Comparison of ENCODE assay signal across 25 cellular contexts in genomic region chrX:143429021-143429570, GRCh38.
DNase-seq lines count a peak whose midpoint lies in the region; FAIRE-seq lines count a peak whose summit lies in the region.
"Had no signal": no experiment of that assay in that cellular context is flagged by ENCODE, and none has a peak within 500 bp of the region (broad histone marks: within the 10 kb centered on the region; RNA-seq: fewer than 3 reads in every experiment).

No MANE protein-coding gene starts in this region.

- FAIRE-seq in urothelium cell line (lab: Jason Lieb, UNC), result no peak
- FAIRE-seq: GM18507 had no signal

- DNase-seq in HT1080 (ENCODE audit: low read depth), result peak; percentile 45
- peak; percentile 5 for DNase-seq in astrocyte of the hippocampus (ENCODE audit: low read depth, low spot score)
- DNase-seq in kidney glomerular epithelial cell (lab: John Stamatoyannopoulos, UW), result peak; percentile 26
- DNase-seq in urothelium cell line (ENCODE audit: low spot score), result peak; percentile 6
- DNase-seq in retina, result no peak
- no peak for DNase-seq in UCSD-AML1 (lab: John Stamatoyannopoulos, UW; ENCODE audit: unreplicated experiment)
- no peak for DNase-seq in activated CD4-positive, CD25-positive, alpha-beta regulatory T cell (lab: John Stamatoyannopoulos, UW)
- DNase-seq: activated naive CD4-positive, alpha-beta T cell treated with Interleukin-2 at 50 U/mL for 16 hours; adrenal gland; Calu3; colonic mucosa; DND-41; effector memory CD8-positive, alpha-beta T cell; gastrocnemius medialis; left lung; naive thymus-derived CD4-positive, alpha-beta T cell; NCI-H1092 treated with DMSO at 0.1 percent for 48 hours; NCI-H187; NCI-H2171; NCI-H524; psoas muscle; SHP77 treated with DMSO at 0.1 percent for 48 hours; transverse colon; WERI-Rb-1 had no signal

Comparison
In these comparisons a context has a peak if more than half of its experiments do, and no peak if none do; other contexts are left out.
1. DNase-seq: peak in HT1080 (single experiment), astrocyte of the hippocampus (single experiment), kidney glomerular epithelial cell (single experiment) and urothelium cell line (single experiment); none in retina (single experiment), UCSD-AML1 (single experiment) and activated CD4-positive, CD25-positive, alpha-beta regulatory T cell (0 of 4).